Comparison of ENCODE assay signal across 1 cellular context in the genomic region with DNA sequence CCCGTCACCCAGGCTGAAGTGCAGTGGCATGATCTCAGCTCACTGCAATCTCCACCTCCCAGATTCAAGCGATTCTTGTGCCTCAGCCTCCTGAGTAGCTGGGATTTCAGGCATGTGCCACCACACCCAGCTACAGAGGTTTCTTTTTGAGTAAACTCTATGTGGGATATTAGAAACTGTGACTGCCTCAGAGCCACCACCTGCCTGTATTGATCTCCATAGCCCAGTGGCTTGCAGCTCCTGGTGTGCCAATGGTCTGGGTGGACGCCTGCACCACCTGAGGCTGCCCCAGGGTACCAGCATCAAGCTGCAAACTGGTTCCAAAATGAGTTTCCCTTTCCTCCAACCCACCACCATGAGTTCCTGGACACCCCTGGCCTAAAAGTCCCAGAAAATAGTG.
TF ChIP-seq lines count a peak whose summit lies in the region.

No MANE protein-coding gene starts in this region.

TF ChIP-seq in IMR-90, 13 proteins besides CTCF, POLR2A, EP300 and RAD21 (continued from another document):
- TF ChIP-seq MAZ (IDR thresholded peaks at IDR 0.05; ENCODE audit: borderline replicate concordance, low read depth, low read length) = no peak
- no peak for TF ChIP-seq SMC3 (IDR thresholded peaks at IDR 0.05; ENCODE audit: low read depth, low read length)
- no peak for TF ChIP-seq CHD1 (IDR thresholded peaks at IDR 0.05; ENCODE audit: low read depth, low read length)
- TF ChIP-seq MXI1 (IDR thresholded peaks at IDR 0.05; ENCODE audit: borderline replicate concordance, low read depth, low read length) = no peak
- TF ChIP-seq RFX5 (IDR thresholded peaks at IDR 0.05; ENCODE audit: low read depth, low read length) = no peak
- no peak for TF ChIP-seq ELK1 (IDR thresholded peaks at IDR 0.05; ENCODE audit: borderline replicate concordance, low read depth, low read length)
